ENCODE assay signal across 17 cellular contexts in the genomic region with DNA sequence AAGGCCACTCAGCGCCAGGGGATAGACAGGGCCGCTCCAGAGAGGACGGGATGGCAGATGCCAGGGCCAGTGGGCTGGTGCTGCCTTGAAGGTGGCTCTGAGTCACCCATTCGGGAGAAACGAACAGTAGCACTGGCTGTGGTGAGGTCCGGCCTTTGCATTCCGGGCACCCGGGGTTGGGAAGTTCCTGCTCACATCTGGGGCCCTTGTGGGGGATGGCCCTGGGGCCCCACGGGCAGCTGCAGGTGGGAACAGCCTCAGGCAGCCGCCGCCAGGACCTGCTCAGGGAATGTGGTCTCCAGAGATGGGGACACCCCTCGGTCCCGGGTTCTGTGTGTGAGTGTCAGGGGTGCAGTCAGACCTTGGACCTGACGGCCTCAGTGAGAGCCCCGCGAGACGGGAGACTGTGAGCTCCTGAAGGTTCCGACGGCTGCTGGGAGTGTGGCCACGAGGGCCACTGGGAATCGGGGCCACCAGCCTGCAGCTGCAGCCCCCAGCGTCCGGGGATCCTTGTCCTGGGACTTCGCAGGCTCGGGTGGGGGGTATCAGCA. TPM values are rescaled to one million over a fixed set of nuclear protein-coding genes. Genes with fewer than 3 reads are reported as not detected.
A peak's percentile ranks its signal among the peaks of the same experiment; 100 is the strongest.
DNase-seq lines count a peak whose midpoint lies in the region; ATAC-seq, FAIRE-seq and TF ChIP-seq lines count a peak whose summit lies in the region.
"Had no signal": no experiment of that assay in that cellular context is flagged by ENCODE, and none has a peak within 500 bp of the region (broad histone marks: within the 10 kb centered on the region; RNA-seq: fewer than 3 reads in every experiment).

No MANE protein-coding gene starts in this region.

- peaks cover 3% of the 10 kb centered on the region for H3K36me3 Mint-ChIP-seq in T-helper 17 cell (ENCODE audit: low read depth)
- H3K36me3 Mint-ChIP-seq: CD4-positive, CD25-positive, alpha-beta regulatory T cell had no signal

- H3K4me3 ChIP-seq in neutrophil (ENCODE audit: low read depth in 1 of 2, low read length in 1 of 2), result peak overlapping the region; percentile 69 to 70

- DNase-seq in GF-D8 (lab: John Stamatoyannopoulos, UW), result peak; percentile 2
- no peak for DNase-seq in GM19239 (ENCODE audit: insufficient read length, low spot score)
- no peak for DNase-seq in T-helper 17 cell
- no peak for DNase-seq in HCEC 1CT
- no peak for DNase-seq in dermis blood vessel endothelial cell
- no peak for DNase-seq in NCI-H1694 (lab: John Stamatoyannopoulos, UW)
- DNase-seq: activated naive CD4-positive, alpha-beta T cell treated with anti-CD3 and anti-CD28 coated beads for 36 hours; brain microvascular endothelial cell; CD4-positive, CD25-positive, alpha-beta regulatory T cell; NCI-H524; stimulated activated CD4-positive, alpha-beta T cell treated with anti-CD3 and anti-CD28 coated beads, Interleukin-4, amount 100 ng/mL, for 4 hours had no signal

- peaks cover 17% of the 10 kb centered on the region for H3K4me1 Mint-ChIP-seq in T-helper 17 cell
- H3K4me1 Mint-ChIP-seq: CD4-positive, CD25-positive, alpha-beta regulatory T cell had no signal

- ATAC-seq in T-helper 17 cell, result no peak
- no peak for ATAC-seq in GM18502 (IDR thresholded peaks at IDR 0.05; ENCODE audit: poor library complexity, unreplicated experiment)

- no peak for TF ChIP-seq CTCF in neutrophil (IDR thresholded peaks at IDR 0.05)

- FAIRE-seq in GM19239 (lab: Jason Lieb, UNC), result peak; percentile 8
- FAIRE-seq: endometrium, keratinocyte, TTC549 had no signal

- peaks cover 1% of the 10 kb centered on the region for H3K36me3 ChIP-seq in neutrophil
- H3K36me3 ChIP-seq: brain microvascular endothelial cell had no signal

- H3K9me3 ChIP-seq in T-helper 17 cell (ENCODE audit: control insufficient read depth, low read length, poor library complexity, severe bottlenecking) (no peaks in the 10 kb centered on the region), neutrophil (no peaks in the 10 kb centered on the region)

- peaks cover 54% of the 10 kb centered on the region for H3K27me3 Mint-ChIP-seq in T-helper 17 cell

- no peak overlapping the region for H3K27ac Mint-ChIP-seq in T-helper 17 cell
- H3K27ac Mint-ChIP-seq: activated naive CD4-positive, alpha-beta T cell treated with anti-CD3 and anti-CD28 coated beads for 36 hours had no signal

- peaks cover 77 to 84% of the 10 kb centered on the region in 2 experiments for H3K4me1 ChIP-seq in neutrophil (ENCODE audit: control insufficient read depth in 1 of 2, insufficient read depth in 1 of 2, low read depth in 1 of 2, low read length in 1 of 2)

- H3K4me3 Mint-ChIP-seq in T-helper 17 cell, result peak overlapping the region; percentile 31
- H3K4me3 Mint-ChIP-seq: activated naive CD4-positive, alpha-beta T cell treated with anti-CD3 and anti-CD28 coated beads for 36 hours; CD4-positive, CD25-positive, alpha-beta regulatory T cell had no signal

- H3K27me3 ChIP-seq in neutrophil, result no peaks in the 10 kb centered on the region

- peak overlapping the region; percentile 67 for H3K27ac ChIP-seq in neutrophil
- H3K27ac ChIP-seq: brain microvascular endothelial cell had no signal

RNA-seq across cellular contexts. Expression of gene CBFA2T3, which starts 1.4 kb away (rescaled TPM):
- total RNA-seq in T-helper 17 cell (1 to 10 TPM; 3.2 to 4.4 TPM), dermis blood vessel endothelial cell (0.14 TPM in 1 of 2 replicates, not detected in the other)
- total RNA-seq: activated CD8-positive, alpha-beta memory T cell treated with anti-CD3 and anti-CD28 coated beads for 36 hours; activated naive CD4-positive, alpha-beta T cell treated with anti-CD3 and anti-CD28 coated beads for 36 hours had no signal
